11 cellular contexts compared by ENCODE assay signal in genomic region chr12:124217508-124217981, GRCh38.
A peak's percentile ranks its signal among the peaks of the same experiment; 100 is the strongest.
DNase-seq lines count a peak whose midpoint lies in the region; ATAC-seq, FAIRE-seq and TF ChIP-seq lines count a peak whose summit lies in the region.
"Had no signal": no experiment of that assay in that cellular context is flagged by ENCODE, and none has a peak within 500 bp of the region (broad histone marks: within the 10 kb centered on the region; RNA-seq: fewer than 3 reads in every experiment).

No MANE protein-coding gene starts in this region.

- H4K20me1 ChIP-seq in astrocyte (ENCODE audit: insufficient read depth, low read length), result no peaks in the 10 kb centered on the region

- H3K4me1 ChIP-seq in heart right ventricle, result peaks cover 0 to 14% (median 0%) of the 10 kb centered on the region in 9 donors
- H3K4me1 ChIP-seq in right cardiac atrium (ENCODE audit: control insufficient read depth, insufficient read depth, low read length), result no peaks in the 10 kb centered on the region
- peaks cover 4% of the 10 kb centered on the region for H3K4me1 ChIP-seq in astrocyte (ENCODE audit: insufficient read depth, low read length)
- peaks cover 0 to 8% (median 0%) of the 10 kb centered on the region in 6 donors for H3K4me1 ChIP-seq in spleen
- H3K4me1 ChIP-seq: ascending aorta had no signal

- H3K27ac Mint-ChIP-seq in astrocyte (ENCODE audit: unreplicated experiment) (peak overlapping the region; percentile 44), type B pancreatic cell (no peak overlapping the region)
- peak overlapping the region in 1 of 2 donors; percentile 86 for H3K27ac Mint-ChIP-seq in stimulated activated naive CD8-positive, alpha-beta T cell treated with anti-CD3 and anti-CD28 coated beads, Interleukin-15, amount 100 ng/mL, for 72 hours

- H3K9ac ChIP-seq in astrocyte (ENCODE audit: low read length), result peak overlapping the region; percentile 0

- H3K36me3 Mint-ChIP-seq in astrocyte (ENCODE audit: low read depth, unreplicated experiment) (peaks cover 11% of the 10 kb centered on the region), type B pancreatic cell (peaks cover 7% of the 10 kb centered on the region)

- H3K4me3 ChIP-seq in heart right ventricle (peak overlapping the region in 7 of 10 donors; percentile 4 to 28 (median 15)), right cardiac atrium (ENCODE audit: low read length) (no peak overlapping the region), astrocyte (ENCODE audit: insufficient read depth, low read depth, low read length) (peak overlapping the region; percentile 15), spleen (no peak overlapping the region)

- WGBS in heart right ventricle, 2 donors, result 39 to 41% methylated on average over 22 of the region's 22 CpGs
- 44% methylated on average over 22 of the region's 22 CpGs for WGBS in right cardiac atrium
- WGBS in spleen, 5 donors, result 51 to 70% (median 58%) methylated on average over 20 to 22 of the region's 22 CpGs

- H3K9me3 Mint-ChIP-seq in astrocyte (ENCODE audit: unreplicated experiment) (peaks cover 29% of the 10 kb centered on the region), type B pancreatic cell (peaks cover 4% of the 10 kb centered on the region)
- H3K9me3 Mint-ChIP-seq in stimulated activated naive CD8-positive, alpha-beta T cell treated with anti-CD3 and anti-CD28 coated beads, Interleukin-15, amount 100 ng/mL, for 72 hours, result peaks cover 9 to 45% of the 10 kb centered on the region in 2 donors

- DNase-seq in heart right ventricle, result no peak
- DNase-seq in right cardiac atrium, result no peak
- peak; percentile 32 for DNase-seq in astrocyte (ENCODE audit: low read depth)
- DNase-seq in left colon, result no peak
- no peak for DNase-seq in type B pancreatic cell (ENCODE audit: extremely low spot score, unreplicated experiment)
- no peak for DNase-seq in stimulated activated naive CD8-positive, alpha-beta T cell treated with anti-CD3 and anti-CD28 coated beads, Interleukin-15, amount 100 ng/mL, for 72 hours
- DNase-seq in spleen, result no peak

- H3K36me3 ChIP-seq in heart right ventricle, result no peaks in the 10 kb centered on the region
- no peaks in the 10 kb centered on the region for H3K36me3 ChIP-seq in astrocyte (ENCODE audit: insufficient read depth, low read length)
- H3K36me3 ChIP-seq in spleen, result no peaks in the 10 kb centered on the region
- H3K36me3 ChIP-seq: ascending aorta, neutrophil had no signal

- FAIRE-seq in astrocyte (lab: Jason Lieb, UNC), result no peak
- FAIRE-seq: H1 had no signal

- H2AFZ ChIP-seq in astrocyte (ENCODE audit: low read depth, low read length), result peak overlapping the region; percentile 42

- peak in 2 of 8 donors; percentile 14 to 39 for ATAC-seq in heart right ventricle
- no peak for ATAC-seq in right cardiac atrium
- peak; percentile 51 for ATAC-seq in left colon
- no peak for ATAC-seq in stimulated activated naive CD8-positive, alpha-beta T cell treated with anti-CD3 and anti-CD28 coated beads, Interleukin-15, amount 100 ng/mL, for 72 hours
- no peak for ATAC-seq in GM21447 (IDR thresholded peaks at IDR 0.05; ENCODE audit: unreplicated experiment)

- no peak for TF ChIP-seq CTCF in heart right ventricle (IDR thresholded peaks at IDR 0.05)
- TF ChIP-seq CTCF in astrocyte (IDR thresholded peaks at IDR 0.05; ENCODE audit: insufficient read depth, low read depth, low read length), result no peak
- TF ChIP-seq CTCF in type B pancreatic cell (conservative IDR thresholded peaks at IDR 0.05), result no peak
- TF ChIP-seq CTCF in spleen (IDR thresholded peaks at IDR 0.05 in 8 of 11, conservative IDR thresholded peaks at IDR 0.05 in 3 of 11), result no peak

- H3K9me3 ChIP-seq in heart right ventricle (peaks cover 0 to 25% (median 9%) of the 10 kb centered on the region in 11 donors), right cardiac atrium (ENCODE audit: control insufficient read depth, low read length) (peaks cover 8% of the 10 kb centered on the region), astrocyte (ENCODE audit: insufficient read depth, low read depth, low read length) (peaks cover 10% of the 10 kb centered on the region), spleen (peaks cover 0 to 34% (median 24%) of the 10 kb centered on the region in 8 donors)
- H3K9me3 ChIP-seq: neutrophil had no signal

- H3K27me3 Mint-ChIP-seq in astrocyte (ENCODE audit: low read depth, unreplicated experiment) (peaks cover 23% of the 10 kb centered on the region), type B pancreatic cell (peaks cover 2% of the 10 kb centered on the region)
- peaks cover 8% of the 10 kb centered on the region for H3K27me3 Mint-ChIP-seq in stimulated activated naive CD8-positive, alpha-beta T cell treated with anti-CD3 and anti-CD28 coated beads, Interleukin-15, amount 100 ng/mL, for 72 hours

- H3K27me3 ChIP-seq in heart right ventricle (peaks cover 0 to 21% (median 0%) of the 10 kb centered on the region in 7 donors), right cardiac atrium (ENCODE audit: control insufficient read depth, insufficient read depth) (no peaks in the 10 kb centered on the region), astrocyte (ENCODE audit: insufficient read depth, low read length) (no peaks in the 10 kb centered on the region), spleen (replicated peaks in 1 of 7) (peaks cover 0 to 15% (median 0%) of the 10 kb centered on the region in 7 donors)
- H3K27me3 ChIP-seq: ascending aorta, neutrophil had no signal

- intact Hi-C loops in heart right ventricle (cut with DNase I), result no loop called here
- intact Hi-C loops in right cardiac atrium (cut with DNase I), result no loop called here
- intact Hi-C loops in left colon (cut with DNase I, micrococcal nuclease), result no loop called here
- intact Hi-C loops in spleen (cut with DNase I; ENCODE audit: low total_unique reads), result no loop called here

- H3K4me2 ChIP-seq in astrocyte (ENCODE audit: low read length), result peak overlapping the region; percentile 77

- H3K4me1 Mint-ChIP-seq in astrocyte (ENCODE audit: low read depth, unreplicated experiment) (peaks cover 1% of the 10 kb centered on the region), type B pancreatic cell (ENCODE audit: unreplicated experiment) (peaks cover 29% of the 10 kb centered on the region)
- H3K4me1 Mint-ChIP-seq in stimulated activated naive CD8-positive, alpha-beta T cell treated with anti-CD3 and anti-CD28 coated beads, Interleukin-15, amount 100 ng/mL, for 72 hours, result no peaks in the 10 kb centered on the region

- H3K27ac ChIP-seq in heart right ventricle (no peak overlapping the region), right cardiac atrium (ENCODE audit: low read length) (no peak overlapping the region), astrocyte (ENCODE audit: low read depth, low read length) (no peak overlapping the region), spleen (no peak overlapping the region)
- H3K27ac ChIP-seq: ascending aorta, neutrophil had no signal

- H3K79me2 ChIP-seq in astrocyte (ENCODE audit: insufficient read depth, low read length), result no peaks in the 10 kb centered on the region

- H3K4me3 Mint-ChIP-seq in astrocyte (ENCODE audit: unreplicated experiment) (no peak overlapping the region), type B pancreatic cell (peak overlapping the region; percentile 78)
- H3K4me3 Mint-ChIP-seq in stimulated activated naive CD8-positive, alpha-beta T cell treated with anti-CD3 and anti-CD28 coated beads, Interleukin-15, amount 100 ng/mL, for 72 hours, result no peak overlapping the region

- TF ChIP-seq POLR2A in spleen (IDR thresholded peaks at IDR 0.05), result no peak

Comparison
In these comparisons a context has a peak if more than half of its experiments do, and no peak if none do; other contexts are left out.
1. H3K4me3 ChIP-seq: peak in heart right ventricle (7 of 10) and astrocyte (single experiment); none in right cardiac atrium (single experiment) and spleen (0 of 8).